Comparison of ENCODE assay signal across 18 cellular contexts in the genomic region with DNA sequence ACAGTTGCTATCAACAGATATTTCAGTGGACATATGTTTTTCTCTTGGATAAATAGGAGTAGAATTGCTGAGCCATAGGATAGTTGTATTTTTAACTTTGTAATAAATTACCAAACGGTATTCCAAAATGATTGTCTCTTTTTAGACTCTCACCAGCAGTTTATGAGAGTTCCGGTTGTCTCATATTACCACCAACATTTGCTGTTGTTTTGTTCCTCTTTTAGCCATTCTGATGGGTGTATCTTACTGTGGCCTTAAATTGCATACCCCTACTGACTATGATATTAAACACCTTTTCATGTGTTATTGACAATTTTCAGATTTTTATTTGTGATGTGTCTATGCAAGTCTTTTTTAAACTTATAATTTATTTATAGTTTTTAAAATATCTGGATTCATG.
"Had no signal": no experiment of that assay in that cellular context is flagged by ENCODE, and none has a peak within 500 bp of the region (broad histone marks: within the 10 kb centered on the region; RNA-seq: fewer than 3 reads in every experiment).

No MANE protein-coding gene starts in this region.

- H3K4me3 ChIP-seq: ascending aorta, coronary artery, hepatocyte, sigmoid colon, thyroid gland had no signal

- H3K27me3 ChIP-seq: ascending aorta, foreskin keratinocyte, hepatocyte, sigmoid colon, thyroid gland had no signal

- H3K4me1 ChIP-seq: foreskin keratinocyte had no signal

- H3K27ac ChIP-seq: ascending aorta, coronary artery, foreskin keratinocyte, hepatocyte, sigmoid colon, thyroid gland had no signal

- ATAC-seq: activated T-cell treated with anti-CD3 and anti-CD28 coated beads, Interleukin-2, amount 50 U/mL, for 72 hours; foreskin keratinocyte; left cardiac atrium; natural killer cell treated with Interleukin-12 subunit alpha and Interleukin-12 subunit beta and Interleukin-15 and Interleukin-18, amount 100 ng/mL, for 72 hours had no signal

- H3K9me3 ChIP-seq: ascending aorta, sigmoid colon, thyroid gland had no signal

- H3K27ac Mint-ChIP-seq: activated CD4-positive, alpha-beta T cell treated with anti-CD3 and anti-CD28 coated beads, Interleukin-2, amount 10 ng/mL, durations not matched to agents 7 days and 5 days; activated naive CD4-positive, alpha-beta T cell treated with anti-CD3 and anti-CD28 coated beads, Interleukin-2, amount 50 U/mL, for 24 hours; activated T-cell treated with anti-CD3 and anti-CD28 coated beads, Interleukin-2, amount 50 U/mL, for 72 hours; natural killer cell treated with Interleukin-12 subunit alpha and Interleukin-12 subunit beta and Interleukin-15 and Interleukin-18, amount 100 ng/mL, for 72 hours had no signal

- H3K36me3 Mint-ChIP-seq: natural killer cell treated with Interleukin-12 subunit alpha and Interleukin-12 subunit beta and Interleukin-15 and Interleukin-18, amount 100 ng/mL, for 72 hours had no signal

- H3K27me3 Mint-ChIP-seq: activated CD4-positive, alpha-beta T cell treated with anti-CD3 and anti-CD28 coated beads, Interleukin-2, amount 10 ng/mL, durations not matched to agents 7 days and 5 days; activated naive CD4-positive, alpha-beta T cell treated with anti-CD3 and anti-CD28 coated beads, Interleukin-2, amount 50 U/mL, for 24 hours; natural killer cell treated with Interleukin-12 subunit alpha and Interleukin-12 subunit beta and Interleukin-15 and Interleukin-18, amount 100 ng/mL, for 72 hours had no signal

- H2AFZ ChIP-seq: hepatocyte had no signal

- H3K36me3 ChIP-seq: ascending aorta, sigmoid colon, thyroid gland had no signal

- DNase-seq: activated CD4-positive, alpha-beta T cell treated with anti-CD3 and anti-CD28 coated beads, Interleukin-2, amount 10 ng/mL, durations not matched to agents 7 days and 5 days; activated CD8-positive, alpha-beta memory T cell treated with anti-CD3 and anti-CD28 coated beads for 24 hours; activated CD8-positive, alpha-beta memory T cell treated with anti-CD3 and anti-CD28 coated beads, Interleukin-2, amount 50 U/mL, for 48 hours; activated effector memory CD4-positive, alpha-beta T cell treated with anti-CD3 and anti-CD28 coated beads, Interleukin-2, amount 50 U/mL, for 16 hours; activated T-cell treated with anti-CD3 and anti-CD28 coated beads, Interleukin-2, amount 50 U/mL, for 72 hours; foreskin keratinocyte; left cardiac atrium; mesendoderm; sigmoid colon; stimulated activated CD4-positive, alpha-beta T cell treated with anti-CD3 and anti-CD28 coated beads, Interleukin-12 subunit alpha, Interleukin-12 subunit beta, amount 100 ng/mL, for 4 hours; stimulated activated CD4-positive, alpha-beta T cell treated with anti-CD3 and anti-CD28 coated beads, Interleukin-2, amount 100 ng/mL, for 24 hours; stimulated activated naive CD4-positive, alpha-beta T cell treated with Interleukin-2 at 50 U/mL for 16 hours; thyroid gland had no signal

- H3K9me3 Mint-ChIP-seq: activated CD4-positive, alpha-beta T cell treated with anti-CD3 and anti-CD28 coated beads, Interleukin-2, amount 10 ng/mL, durations not matched to agents 7 days and 5 days; activated naive CD4-positive, alpha-beta T cell treated with anti-CD3 and anti-CD28 coated beads, Interleukin-2, amount 50 U/mL, for 24 hours; activated T-cell treated with anti-CD3 and anti-CD28 coated beads, Interleukin-2, amount 50 U/mL, for 72 hours; natural killer cell treated with Interleukin-12 subunit alpha and Interleukin-12 subunit beta and Interleukin-15 and Interleukin-18, amount 100 ng/mL, for 72 hours had no signal

- H3K4me3 Mint-ChIP-seq: activated CD4-positive, alpha-beta T cell treated with anti-CD3 and anti-CD28 coated beads, Interleukin-2, amount 10 ng/mL, durations not matched to agents 7 days and 5 days; activated naive CD4-positive, alpha-beta T cell treated with anti-CD3 and anti-CD28 coated beads, Interleukin-2, amount 50 U/mL, for 24 hours; activated T-cell treated with anti-CD3 and anti-CD28 coated beads, Interleukin-2, amount 50 U/mL, for 72 hours; natural killer cell treated with Interleukin-12 subunit alpha and Interleukin-12 subunit beta and Interleukin-15 and Interleukin-18, amount 100 ng/mL, for 72 hours had no signal

- H3K4me2 ChIP-seq: hepatocyte had no signal
